ENCODE assay signal across 12 cellular contexts in genomic region chr10:96747734-96748550, GRCh38. TPM values are rescaled to one million over a fixed set of nuclear protein-coding genes. Genes with fewer than 3 reads are reported as not detected.
DNase-seq lines count a peak whose midpoint lies in the region; ATAC-seq, FAIRE-seq and TF ChIP-seq lines count a peak whose summit lies in the region.
"Had no signal": no experiment of that assay in that cellular context is flagged by ENCODE, and none has a peak within 500 bp of the region (broad histone marks: within the 10 kb centered on the region; RNA-seq: fewer than 3 reads in every experiment).

No MANE protein-coding gene starts in this region.

- FAIRE-seq in small intestine (lab: Jason Lieb, UNC), result no peak
- FAIRE-seq: bronchial epithelial cell had no signal

- H3K27me3 Mint-ChIP-seq in CD4-positive, alpha-beta T cell, result no peaks in the 10 kb centered on the region

- CTCF ChIA-PET in CD4-positive, alpha-beta T cell (lab: Charles Lee), result no interaction called here

- H3K4me3 ChIP-seq in small intestine (ENCODE audit: low read depth in 1 of 2, low read length in 2 of 2) (no peak overlapping the region), SJCRH30 (no peak overlapping the region)

- no peak for DNase-seq in activated CD4-positive, CD25-positive, alpha-beta regulatory T cell (lab: John Stamatoyannopoulos, UW)
- DNase-seq in SIG-M5 (lab: John Stamatoyannopoulos, UW) (peak; percentile 74), small intestine (peak; percentile 18), SJCRH30 (no peak), NCI-H1436 treated with DMSO at 0.1 percent for 48 hours (lab: John Stamatoyannopoulos, UW) (no peak)
- DNase-seq in CD4-positive, alpha-beta T cell, result no peak
- DNase-seq: NCI-H1436 had no signal

- H3K4me1 ChIP-seq in small intestine (ENCODE audit: control insufficient read depth in 2 of 2, insufficient read depth in 1 of 2, low read depth in 1 of 2, low read length in 1 of 2), result no peaks in the 10 kb centered on the region
- no peaks in the 10 kb centered on the region for H3K4me1 ChIP-seq in SJCRH30

- H3K4me1 Mint-ChIP-seq in CD4-positive, alpha-beta T cell (ENCODE audit: low read depth), result no peaks in the 10 kb centered on the region

- intact Hi-C loops in CD4-positive, alpha-beta T cell (cut with DNase I, micrococcal nuclease), result no loop called here

- no peak overlapping the region for H3K4me3 Mint-ChIP-seq in CD4-positive, alpha-beta T cell

- H3K9me3 Mint-ChIP-seq in CD4-positive, alpha-beta T cell, result no peaks in the 10 kb centered on the region
- H3K9me3 Mint-ChIP-seq: naive thymus-derived CD8-positive, alpha-beta T cell had no signal

- POLR2A ChIA-PET in CD4-positive, alpha-beta T cell (lab: Charles Lee), result no interaction called here

- H3K36me3 ChIP-seq in small intestine (ENCODE audit: control insufficient read depth in 2 of 2, insufficient read depth in 2 of 2, low read length in 2 of 2) (no peaks in the 10 kb centered on the region), SJCRH30 (no peaks in the 10 kb centered on the region)

- no peak overlapping the region for H3K27ac Mint-ChIP-seq in CD4-positive, alpha-beta T cell

- 42 to 48% (median 43%) methylated on average over 7 of the region's 7 CpGs for WGBS in small intestine, 3 donors

- no peak for TF ChIP-seq CTCF in CD4-positive, alpha-beta T cell (IDR thresholded peaks at IDR 0.05)

- no peaks in the 10 kb centered on the region for H3K9me3 ChIP-seq in small intestine (ENCODE audit: control insufficient read depth, low read depth)
- no peaks in the 10 kb centered on the region for H3K9me3 ChIP-seq in SJCRH30 (replicated peaks)
- no peaks in the 10 kb centered on the region for H3K9me3 ChIP-seq in CD4-positive, alpha-beta T cell (ENCODE audit: control insufficient read depth, low read length)

- no peaks in the 10 kb centered on the region for H3K27me3 ChIP-seq in small intestine (ENCODE audit: control insufficient read depth in 2 of 2, insufficient read depth in 2 of 2, low read length in 2 of 2)
- H3K27me3 ChIP-seq in SJCRH30, result no peaks in the 10 kb centered on the region
- H3K27me3 ChIP-seq in CD4-positive, alpha-beta T cell (ENCODE audit: control insufficient read depth, insufficient read depth, low read length), result no peaks in the 10 kb centered on the region

- peak; percentile 63 to 84 for ATAC-seq in activated CD4-positive, CD25-positive, alpha-beta regulatory T cell treated with anti-CD3 and anti-CD28 coated beads, Interleukin-2, amount 50 U/mL, for 24 hours
- ATAC-seq in HG03045 (IDR thresholded peaks at IDR 0.05; ENCODE audit: unreplicated experiment), result peak; percentile 88
- no peak for ATAC-seq in CD4-positive, alpha-beta T cell (ENCODE audit: poor library complexity)

- H3K36me3 Mint-ChIP-seq in CD4-positive, alpha-beta T cell (ENCODE audit: low read depth), result no peaks in the 10 kb centered on the region
- H3K36me3 Mint-ChIP-seq: naive thymus-derived CD8-positive, alpha-beta T cell had no signal

- H3K27ac ChIP-seq in small intestine (ENCODE audit: low read depth in 1 of 2, low read length in 1 of 2), result peak overlapping the region in 1 of 2 donors; percentile 66
- H3K27ac ChIP-seq in SJCRH30, result no peak overlapping the region
- H3K27ac ChIP-seq in CD4-positive, alpha-beta T cell (ENCODE audit: low read depth, low read length), result no peak overlapping the region
- H3K27ac ChIP-seq: 22Rv1 had no signal

RNA-seq across cellular contexts. Expression of gene PIK3AP1, which starts 27.6 kb away (rescaled TPM):
- polyA plus RNA-seq in small intestine, result 1 to 10 TPM; 5.6 to 9.2 (median 7.4) TPM
- 5.6 and 7.1 TPM in 2 replicates for total RNA-seq in SJCRH30 (2014; rRNA removed; shearing (Covaris generic))
- under 1 TPM; 0.58 to 0.59 TPM for total RNA-seq in CD4-positive, alpha-beta T cell

Comparison
In these comparisons a context has a peak if more than half of its experiments do, and no peak if none do; other contexts are left out.
1. DNase-seq: peak in SIG-M5 (single experiment) and small intestine (single experiment); none in activated CD4-positive, CD25-positive, alpha-beta regulatory T cell (0 of 4), SJCRH30 (0 of 2), CD4-positive, alpha-beta T cell (0 of 10) and NCI-H1436 treated with DMSO at 0.1 percent for 48 hours (single experiment).